ENCODE assay signal across 8 cellular contexts in the genomic region with DNA sequence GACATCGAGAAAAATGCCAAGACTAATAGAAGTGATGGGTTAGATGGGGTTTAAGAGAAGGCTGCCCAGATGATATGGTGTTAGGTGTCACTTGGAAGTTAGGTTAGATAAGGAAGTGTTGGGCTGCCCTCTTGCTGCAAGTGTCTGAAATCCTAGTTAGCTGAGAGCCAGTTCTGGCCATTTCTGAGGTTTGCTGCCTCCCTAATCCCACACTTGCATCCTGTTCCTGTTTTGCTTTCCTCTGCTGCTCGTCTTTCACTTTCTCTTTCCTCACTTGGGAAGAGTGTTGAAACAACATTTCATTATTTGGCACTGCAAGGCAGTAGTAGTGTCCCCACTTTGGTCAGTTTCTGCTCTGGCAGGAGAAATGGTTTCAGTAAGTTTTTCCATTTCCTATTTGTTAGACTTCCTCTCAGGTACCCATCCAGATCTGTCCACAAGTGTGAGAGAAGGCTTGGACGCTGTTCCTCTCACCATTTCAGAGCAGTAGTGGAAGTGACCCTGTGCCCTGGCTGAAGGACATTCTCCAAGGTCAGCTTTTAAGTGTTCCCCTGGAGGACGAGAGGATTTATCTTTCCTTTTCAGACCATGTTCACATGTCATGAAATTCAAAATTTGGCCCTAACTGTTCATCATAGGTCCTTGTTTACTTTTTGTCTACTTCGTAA.
A peak's percentile ranks its signal among the peaks of the same experiment; 100 is the strongest.
DNase-seq lines count a peak whose midpoint lies in the region; TF ChIP-seq lines count a peak whose summit lies in the region.

No MANE protein-coding gene starts in this region.

- 41 to 45% methylated on average over 5 of the region's 5 CpGs for WGBS in testis, 2 donors

- in situ Hi-C loops in astrocyte of the spinal cord (cut with HindIII; ENCODE audit: low sequenced_read_pairs): no loop called here

- TF ChIP-seq POLR2A in testis (IDR thresholded peaks at IDR 0.05) (no peak), vagina (IDR thresholded peaks at IDR 0.05) (no peak)

- intact Hi-C loops in testis (cut with DNase I; ENCODE audit: low total_unique reads) (no loop called here), vagina (cut with DNase I) (no loop called here)

- no peaks in the 10 kb centered on the region for H3K9me3 ChIP-seq in testis
- H3K9me3 ChIP-seq in vagina: no peaks in the 10 kb centered on the region

- DNase-seq in HPDE6-E6E7 (ENCODE audit: extremely low spot score): peak; percentile 54
- no peak for DNase-seq in astrocyte of the spinal cord (ENCODE audit: low read depth, low spot score)
- peak; percentile 66 for DNase-seq in iPS-NIHi7 (ENCODE audit: extremely low spot score)
- DNase-seq in testis: peak; percentile 46
- no peak for DNase-seq in activated T-cell treated with anti-CD3 and anti-CD28 coated beads, Interleukin-2, amount 50 U/mL, for 48 hours
- no peak for DNase-seq in DMS79 (lab: John Stamatoyannopoulos, UW)
- no peak for DNase-seq in vagina (ENCODE audit: extremely low spot score in 2 of 2)
- no peak for DNase-seq in T-helper 2 cell

- H3K4me3 ChIP-seq in astrocyte of the spinal cord (ENCODE audit: low read depth, low read length) (no peak overlapping the region), testis (no peak overlapping the region), vagina (peak overlapping the region in 1 of 2 donors; percentile 23)

- H3K36me3 ChIP-seq in testis (ENCODE audit: low read depth, missing control alignments) (no peaks in the 10 kb centered on the region), vagina (no peaks in the 10 kb centered on the region)

- H3K27ac ChIP-seq in testis (no peak overlapping the region), vagina (no peak overlapping the region)

- no peaks in the 10 kb centered on the region for H3K27me3 ChIP-seq in testis
- no peaks in the 10 kb centered on the region for H3K27me3 ChIP-seq in vagina

- no peaks in the 10 kb centered on the region for H3K4me1 ChIP-seq in testis
- peaks cover 7% of the 10 kb centered on the region for H3K4me1 ChIP-seq in vagina

- peak; percentile 22 for TF ChIP-seq CTCF in astrocyte of the spinal cord (IDR thresholded peaks at IDR 0.05; ENCODE audit: low read depth, low read length)
- TF ChIP-seq CTCF in testis (IDR thresholded peaks at IDR 0.05): peak in 2 of 3 experiments; percentile 8 to 33
- no peak for TF ChIP-seq CTCF in vagina (IDR thresholded peaks at IDR 0.05)

Comparison
In these comparisons a context has a peak if more than half of its experiments do, and no peak if none do; other contexts are left out.
1. DNase-seq: peak in HPDE6-E6E7 (single experiment), iPS-NIHi7 (single experiment) and testis (single experiment); none in astrocyte of the spinal cord (single experiment), activated T-cell treated with anti-CD3 and anti-CD28 coated beads, Interleukin-2, amount 50 U/mL, for 48 hours (0 of 2), DMS79 (single experiment), vagina (0 of 2) and T-helper 2 cell (0 of 5).
2. CTCF ChIP-seq: peak in astrocyte of the spinal cord (single experiment) and testis (2 of 3); none in vagina (0 of 3).